In genomic region chr18:1092228-1092627, GRCh38 we compare ENCODE assay signal across 2 cellular contexts.
TF ChIP-seq lines count a peak whose summit lies in the region.

No MANE protein-coding gene starts in this region.

TF ChIP-seq in A549, 52 proteins besides CTCF, POLR2A, EP300 and RAD21 (continued from another document):
- TF ChIP-seq FOSL2 (IDR thresholded peaks at IDR 0.05), result no peak
- no peak for TF ChIP-seq FOSL2 (CRISPR knock-in tag; IDR thresholded peaks at IDR 0.05)
- TF ChIP-seq EHF (CRISPR knock-in tag; IDR thresholded peaks at IDR 0.05), result no peak
- no peak for TF ChIP-seq ELK1 (IDR thresholded peaks at IDR 0.05; ENCODE audit: low read depth, low read length)
- TF ChIP-seq REST (IDR thresholded peaks at IDR 0.05), result peak; percentile 83

TF ChIP-seq in K562, 482 proteins besides CTCF, POLR2A, EP300 and RAD21 (continued from another document):
- TF ChIP-seq ZNF766 (CRISPR knock-in tag; conservative IDR thresholded peaks at IDR 0.05), result 0 out of 2 replicates have a peak, but pooled peaks have one; percentile 40
- TF ChIP-seq ZNF280A (IDR thresholded peaks at IDR 0.05; ENCODE audit: low read depth, partially characterized antibody), result no peak
- no peak for TF ChIP-seq POLR3G (IDR thresholded peaks at IDR 0.05; ENCODE audit: extremely low read depth, insufficient read length, insufficient replicate concordance)
- TF ChIP-seq ZNF395 (CRISPR knock-in tag; IDR thresholded peaks at IDR 0.05), result no peak
- TF ChIP-seq MAZ (CRISPR knock-in tag; conservative IDR thresholded peaks at IDR 0.05 in 1 of 2, IDR thresholded peaks at IDR 0.05 in 1 of 2), result 0 out of 4 replicates have a peak, but pooled peaks of 1 of the 2 experiments have one; percentile 42
- no peak for TF ChIP-seq ARID4B (CRISPR knock-in tag; IDR thresholded peaks at IDR 0.05)
- 0 out of 2 replicates have a peak, but pooled peaks have one; percentile 49 for TF ChIP-seq MECOM (CRISPR knock-in tag; IDR thresholded peaks at IDR 0.05)
- TF ChIP-seq ZEB2 (IDR thresholded peaks at IDR 0.05), result 0 out of 2 replicates have a peak, but pooled peaks have one; percentile 23
- TF ChIP-seq RFX5 (IDR thresholded peaks at IDR 0.05; ENCODE audit: low read depth, low read length), result no peak
- TF ChIP-seq REST (CRISPR knock-in tag; IDR thresholded peaks at IDR 0.05; ENCODE audit: low read depth), result peak; percentile 97
- TF ChIP-seq AFF1 (IDR thresholded peaks at IDR 0.05; ENCODE audit: low read depth in 1 of 2, partially characterized antibody in 2 of 2), result peak in 1 of 2 experiments; percentile 57
- no peak for TF ChIP-seq YY1 (IDR thresholded peaks at IDR 0.05; ENCODE audit: borderline replicate concordance in 1 of 3, control insufficient read depth in 1 of 3, extremely low read depth in 1 of 3, insufficient read depth in 3 of 3, insufficient read length in 1 of 3, insufficient replicate concordance in 2 of 3, low read depth in 1 of 3, low read length in 2 of 3)
- peak; percentile 96 for TF ChIP-seq ZNF384 (IDR thresholded peaks at IDR 0.05; ENCODE audit: low read depth, low read length)
- TF ChIP-seq ZNF174 (CRISPR knock-in tag; IDR thresholded peaks at IDR 0.05), result no peak
- TF ChIP-seq EWSR1 (IDR thresholded peaks at IDR 0.05; ENCODE audit: borderline replicate concordance, low read depth, partially characterized antibody), result no peak
- no peak for TF ChIP-seq SRSF9 (IDR thresholded peaks at IDR 0.05; ENCODE audit: borderline replicate concordance, low read depth, low read length)
- TF ChIP-seq AFF4 (CRISPR knock-in tag; IDR thresholded peaks at IDR 0.05), result no peak
- no peak for TF ChIP-seq RBM14 (IDR thresholded peaks at IDR 0.05; ENCODE audit: borderline replicate concordance, insufficient read depth, low read depth, low read length)
- no peak for TF ChIP-seq SETDB1 (IDR thresholded peaks at IDR 0.05; ENCODE audit: low read length)
- no peak for TF ChIP-seq E2F1 (CRISPR knock-in tag; IDR thresholded peaks at IDR 0.05)
- peak; percentile 56; the same call in 1 of the 2 replicates for TF ChIP-seq DMBX1 (CRISPR knock-in tag; IDR thresholded peaks at IDR 0.05; ENCODE audit: borderline replicate concordance)
- no peak for TF ChIP-seq SMAD3 (CRISPR knock-in tag; conservative IDR thresholded peaks at IDR 0.05)
- peak; percentile 92 for TF ChIP-seq MIER1 (IDR thresholded peaks at IDR 0.05; ENCODE audit: low read depth)
- TF ChIP-seq E2F6 (IDR thresholded peaks at IDR 0.05; ENCODE audit: borderline replicate concordance in 1 of 2, extremely low read depth in 1 of 2, insufficient read depth in 1 of 2, insufficient read length in 1 of 2, low read depth in 1 of 2, low read length in 1 of 2, poor library complexity in 1 of 2, severe bottlenecking in 1 of 2), result no peak
- TF ChIP-seq ZNF778 (CRISPR knock-in tag; IDR thresholded peaks at IDR 0.05), result no peak
- no peak for TF ChIP-seq RBFOX2 (IDR thresholded peaks at IDR 0.05; ENCODE audit: low read depth, low read length)
- TF ChIP-seq CCNT2 (IDR thresholded peaks at IDR 0.05; ENCODE audit: borderline replicate concordance, extremely low read depth, insufficient read length, low read depth, low read length), result no peak
- TF ChIP-seq L3MBTL2 (IDR thresholded peaks at IDR 0.05), result no peak
